ENCODE assay signal across 14 cellular contexts in the genomic region with DNA sequence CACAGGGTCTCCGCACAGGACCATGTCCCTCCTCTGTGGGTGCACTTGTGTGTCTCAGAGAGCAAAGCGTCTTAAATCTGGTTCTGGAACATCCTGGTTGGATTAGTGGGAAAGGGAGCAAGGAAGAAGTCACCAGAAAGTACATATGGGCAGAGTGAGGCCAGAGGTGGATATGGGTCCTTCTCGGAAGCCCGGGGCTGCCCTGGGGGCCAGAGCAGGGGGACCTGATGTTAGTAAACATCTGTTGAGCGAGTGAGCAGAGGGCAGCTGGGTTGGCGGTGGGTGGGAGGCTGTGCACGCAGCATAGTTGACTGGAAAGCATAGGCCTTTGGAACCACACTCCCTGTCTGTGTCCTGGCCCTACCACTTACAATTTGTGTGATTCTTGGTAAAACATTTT. TPM values are rescaled to one million over a fixed set of nuclear protein-coding genes. Genes with fewer than 3 reads are reported as not detected.
A peak's percentile ranks its signal among the peaks of the same experiment; 100 is the strongest.
DNase-seq lines count a peak whose midpoint lies in the region; ATAC-seq and TF ChIP-seq lines count a peak whose summit lies in the region.
"Had no signal": no experiment of that assay in that cellular context is flagged by ENCODE, and none has a peak within 500 bp of the region (broad histone marks: within the 10 kb centered on the region; RNA-seq: fewer than 3 reads in every experiment).

No MANE protein-coding gene starts in this region.

- H3K36me3 Mint-ChIP-seq in activated naive CD4-positive, alpha-beta T cell treated with anti-CD3 and anti-CD28 coated beads, Interleukin-2, amount 10 ng/mL, durations not matched to agents 7 days and 5 days: peaks cover 26% of the 10 kb centered on the region
- peaks cover 22% of the 10 kb centered on the region for H3K36me3 Mint-ChIP-seq in effector memory CD8-positive, alpha-beta T cell (ENCODE audit: insufficient read depth)

- H3K27me3 ChIP-seq in tibial nerve (no peaks in the 10 kb centered on the region), spleen (replicated peaks in 1 of 7) (no peaks in the 10 kb centered on the region)
- H3K27me3 ChIP-seq: foreskin keratinocyte had no signal

- H3K27ac Mint-ChIP-seq in activated naive CD4-positive, alpha-beta T cell treated with anti-CD3 and anti-CD28 coated beads, Interleukin-2, amount 10 ng/mL, durations not matched to agents 7 days and 5 days: peak overlapping the region; percentile 12
- peak overlapping the region; percentile 78 to 92 for H3K27ac Mint-ChIP-seq in effector memory CD8-positive, alpha-beta T cell
- H3K27ac Mint-ChIP-seq: HFFc6 had no signal

- H3K36me3 ChIP-seq in tibial nerve (peaks cover 0 to 96% (median 52%) of the 10 kb centered on the region in 3 donors), spleen (peaks cover 0 to 100% (median 89%) of the 10 kb centered on the region in 6 donors)

- H3K4me1 ChIP-seq in tibial nerve (peaks cover 0 to 26% (median 0%) of the 10 kb centered on the region in 4 donors), spleen (peaks cover 0 to 49% (median 16%) of the 10 kb centered on the region in 6 donors)
- H3K4me1 ChIP-seq: foreskin keratinocyte had no signal

- CTCF ChIA-PET in activated naive CD4-positive, alpha-beta T cell treated with anti-CD3 and anti-CD28 coated beads, Interleukin-2, amount 10 ng/mL, durations not matched to agents 7 days and 5 days (lab: Charles Lee): interaction anchor here (1.1 to 1.9 kb wide), 4 partner anchors 8 to 57 kb away, joined by 3 to 8 read pairs (median 4); a partner anchor contains a TSS

- peaks cover 22% of the 10 kb centered on the region for H3K4me1 Mint-ChIP-seq in activated naive CD4-positive, alpha-beta T cell treated with anti-CD3 and anti-CD28 coated beads, Interleukin-2, amount 10 ng/mL, durations not matched to agents 7 days and 5 days
- peaks cover 12 to 17% of the 10 kb centered on the region in 2 donors for H3K4me1 Mint-ChIP-seq in effector memory CD8-positive, alpha-beta T cell (ENCODE audit: low read depth in 2 of 2)

- H3K27ac ChIP-seq in VCaP: peak overlapping the region; percentile 80
- peak overlapping the region in 3 of 4 donors; percentile 36 to 46 (median 45) for H3K27ac ChIP-seq in tibial nerve
- peak overlapping the region in 4 of 8 donors; percentile 26 to 84 (median 64) for H3K27ac ChIP-seq in spleen
- H3K27ac ChIP-seq: foreskin keratinocyte had no signal

- no peak overlapping the region for H3K4me3 Mint-ChIP-seq in activated naive CD4-positive, alpha-beta T cell treated with anti-CD3 and anti-CD28 coated beads, Interleukin-2, amount 10 ng/mL, durations not matched to agents 7 days and 5 days
- H3K4me3 Mint-ChIP-seq in effector memory CD8-positive, alpha-beta T cell: no peak overlapping the region
- H3K4me3 Mint-ChIP-seq: HFFc6 had no signal

- TF ChIP-seq POLR2A in tibial nerve (IDR thresholded peaks at IDR 0.05) (no peak), spleen (IDR thresholded peaks at IDR 0.05) (no peak)

- no peaks in the 10 kb centered on the region for H3K27me3 Mint-ChIP-seq in activated naive CD4-positive, alpha-beta T cell treated with anti-CD3 and anti-CD28 coated beads, Interleukin-2, amount 10 ng/mL, durations not matched to agents 7 days and 5 days
- no peaks in the 10 kb centered on the region for H3K27me3 Mint-ChIP-seq in effector memory CD8-positive, alpha-beta T cell

- WGBS in tibial nerve, 2 donors: 72 to 78% methylated on average over 7 of the region's 7 CpGs
- WGBS in spleen, 5 donors: 92 to 94% (median 93%) methylated on average over 7 of the region's 7 CpGs

- no peak for TF ChIP-seq EP300 in tibial nerve (IDR thresholded peaks at IDR 0.05)

- DNase-seq in activated naive CD4-positive, alpha-beta T cell treated with anti-CD3 and anti-CD28 coated beads, Interleukin-2, amount 10 ng/mL, durations not matched to agents 7 days and 5 days: no peak
- DNase-seq in activated naive CD4-positive, alpha-beta T cell (lab: John Stamatoyannopoulos, UW): no peak
- DNase-seq in effector memory CD8-positive, alpha-beta T cell: no peak
- DNase-seq in tibial nerve (ENCODE audit: low spot score in 2 of 2): no peak
- no peak for DNase-seq in DMS 273 (lab: John Stamatoyannopoulos, UW; ENCODE audit: unreplicated experiment)
- DNase-seq in spleen: no peak
- DNase-seq in MV-4-11 (lab: John Stamatoyannopoulos, UW): no peak
- DNase-seq: foreskin keratinocyte; HFFc6; NCI-H146; NCI-H2227 treated with DMSO at 0.1 percent for 48 hours; stimulated activated naive CD4-positive, alpha-beta T cell treated with Interleukin-2 at 50 U/mL for 16 hours had no signal

- TF ChIP-seq CTCF in VCaP (conservative IDR thresholded peaks at IDR 0.05) (no peak), tibial nerve (IDR thresholded peaks at IDR 0.05) (no peak), spleen (IDR thresholded peaks at IDR 0.05 in 8 of 11, conservative IDR thresholded peaks at IDR 0.05 in 3 of 11) (no peak)

- H3K9me3 ChIP-seq in tibial nerve (no peaks in the 10 kb centered on the region), spleen (no peaks in the 10 kb centered on the region)

- no peak for ATAC-seq in effector memory CD8-positive, alpha-beta T cell (replicated peaks)
- ATAC-seq: foreskin keratinocyte, GM12878 had no signal

- H3K9me3 Mint-ChIP-seq in activated naive CD4-positive, alpha-beta T cell treated with anti-CD3 and anti-CD28 coated beads, Interleukin-2, amount 10 ng/mL, durations not matched to agents 7 days and 5 days: no peaks in the 10 kb centered on the region
- H3K9me3 Mint-ChIP-seq in effector memory CD8-positive, alpha-beta T cell: no peaks in the 10 kb centered on the region
- H3K9me3 Mint-ChIP-seq: HFFc6 had no signal

- intact Hi-C loops in spleen (cut with DNase I; ENCODE audit: low total_unique reads): no loop called here

- H3K4me3 ChIP-seq in tibial nerve: no peak overlapping the region
- no peak overlapping the region for H3K4me3 ChIP-seq in spleen
- H3K4me3 ChIP-seq: GM12878 had no signal

RNA-seq across cellular contexts. Expression of a gene that starts 22.7 kb away (rescaled TPM):
- total RNA-seq in tibial nerve (10 to 100 TPM; 10.5 to 53.1 (median 22.6) TPM), spleen (100 to 1,000 TPM in 6 of 7 donors, 10 to 100 TPM in 1; 87.1 to 187 (median 129) TPM)
- 10 to 100 TPM; 36.4 to 86.1 (median 53.0) TPM for polyA plus RNA-seq in spleen

RNA-seq across cellular contexts. Expression of a gene that starts 33.6 kb away (rescaled TPM):
- total RNA-seq in tibial nerve (10 to 100 TPM; 63.5 to 79.7 (median 71.0) TPM), spleen (100 to 1,000 TPM in 4 of 7 donors, 10 to 100 TPM in 3; 46.7 to 144 (median 125) TPM)
- 100 to 1,000 TPM in 1 of 3 donors, 10 to 100 TPM in 2; 70.2 to 104 (median 74.1) TPM for polyA plus RNA-seq in spleen

RNA-seq across cellular contexts. Expression of a gene that starts 36.9 kb away (rescaled TPM):
- total RNA-seq in tibial nerve (10 to 100 TPM; 30.2 to 53.4 (median 36.2) TPM), spleen (10 to 100 TPM; 35.4 to 53.8 (median 48.6) TPM)
- polyA plus RNA-seq in spleen: 10 to 100 TPM; 19.0 to 41.9 (median 25.8) TPM

RNA-seq across cellular contexts. Expression of a gene that starts 56.6 kb away (rescaled TPM):
- total RNA-seq in tibial nerve (10 to 100 TPM; 54.5 to 57.5 (median 55.6) TPM), spleen (10 to 100 TPM; 23.5 to 45.1 (median 33.5) TPM)
- 10 to 100 TPM; 34.2 to 45.9 (median 37.0) TPM for polyA plus RNA-seq in spleen

RNA-seq across cellular contexts. Expression of a gene that starts 56.8 kb away (rescaled TPM):
- 10 to 100 TPM; 47.4 to 79.0 (median 57.0) TPM for total RNA-seq in tibial nerve
- total RNA-seq in spleen: 10 to 100 TPM; 30.8 to 73.8 (median 38.5) TPM
- 10 to 100 TPM; 28.1 to 42.0 (median 28.4) TPM for polyA plus RNA-seq in spleen
